Comparison of ENCODE assay signal across 15 cellular contexts in genomic region chr9:77589046-77589795, GRCh38. TPM values are rescaled to one million over a fixed set of nuclear protein-coding genes. Genes with fewer than 3 reads are reported as not detected.
DNase-seq lines count a peak whose midpoint lies in the region; ATAC-seq and TF ChIP-seq lines count a peak whose summit lies in the region.
"Had no signal": no experiment of that assay in that cellular context is flagged by ENCODE, and none has a peak within 500 bp of the region (broad histone marks: within the 10 kb centered on the region; RNA-seq: fewer than 3 reads in every experiment).

No MANE protein-coding gene starts in this region.

- H3K27me3 ChIP-seq in SK-N-SH (ENCODE audit: insufficient read depth): no peaks in the 10 kb centered on the region
- no peaks in the 10 kb centered on the region for H3K27me3 ChIP-seq in iPS-20b (ENCODE audit: insufficient read depth, low read length)
- H3K27me3 ChIP-seq: cardiac muscle cell had no signal

- H3K4me2 ChIP-seq in SK-N-SH: no peak overlapping the region

- H3K27ac ChIP-seq in SK-N-SH (ENCODE audit: low read depth in 2 of 2, low read length in 1 of 2) (peak overlapping the region; percentile 58 to 78; a peak in 3 of 4 replicates), iPS-20b (ENCODE audit: low read length) (peak overlapping the region; percentile 10)
- H3K27ac ChIP-seq: cardiac muscle cell had no signal

- H3K9ac ChIP-seq in SK-N-SH (no peak overlapping the region), iPS-20b (ENCODE audit: low read depth, low read length) (peak overlapping the region; percentile 31; the same call in 1 of the 2 replicates)

- no peaks in the 10 kb centered on the region for H4K20me1 ChIP-seq in SK-N-SH (ENCODE audit: insufficient read depth)

- H3K4me3 ChIP-seq in SK-N-SH (ENCODE audit: low read depth in 2 of 2, low read length in 1 of 2) (no peak overlapping the region), iPS-20b (ENCODE audit: low read length) (no peak overlapping the region)
- H3K4me3 ChIP-seq: cardiac muscle cell had no signal

- no peak overlapping the region for H3K27ac Mint-ChIP-seq in activated naive CD8-positive, alpha-beta T cell treated with anti-CD3 and anti-CD28 coated beads, Interleukin-2, amount 50 U/mL, for 24 hours
- H3K27ac Mint-ChIP-seq: activated CD4-positive, alpha-beta T cell treated with anti-CD3 and anti-CD28 coated beads, Interleukin-2, amount 10 ng/mL, durations not matched to agents 24 days and 14 days; stimulated activated naive CD8-positive, alpha-beta T cell treated with anti-CD3 and anti-CD28 coated beads, Interleukin-15, amount 100 ng/mL, for 72 hours had no signal

- H2AFZ ChIP-seq in SK-N-SH (ENCODE audit: low read depth): no peak overlapping the region

- H3K4me1 ChIP-seq in SK-N-SH (ENCODE audit: control insufficient read depth in 1 of 2, insufficient read depth in 2 of 2, low read depth in 1 of 2, low read length in 1 of 2): peaks cover 0 to 15% of the 10 kb centered on the region in 2 experiments; a peak in 3 of 4 replicates
- H3K4me1 ChIP-seq in iPS-20b (ENCODE audit: insufficient read depth, low read length): peaks cover 49% of the 10 kb centered on the region

- H3K4me1 Mint-ChIP-seq in activated naive CD8-positive, alpha-beta T cell treated with anti-CD3 and anti-CD28 coated beads, Interleukin-2, amount 50 U/mL, for 24 hours: peaks cover 2% of the 10 kb centered on the region

- TF ChIP-seq CTCF in SK-N-SH (IDR thresholded peaks at IDR 0.05): no peak

- DNase-seq in SK-N-SH: no peak
- peak; percentile 85 for DNase-seq in NCI-H748 treated with DMSO at 0.1 percent for 48 hours (lab: John Stamatoyannopoulos, UW)
- DNase-seq in ureter (ENCODE audit: low spot score): peak; percentile 61
- no peak for DNase-seq in activated naive CD8-positive, alpha-beta T cell treated with anti-CD3 and anti-CD28 coated beads, Interleukin-2, amount 50 U/mL, for 24 hours
- DNase-seq: activated CD4-positive, alpha-beta T cell treated with anti-CD3 and anti-CD28 coated beads, Interleukin-2, amount 10 ng/mL, durations not matched to agents 24 days and 14 days; activated gamma-delta T cell; DMS 273 treated with DMSO at 0.1 percent for 48 hours; NCI-H446; stimulated activated CD4-positive, alpha-beta T cell treated with anti-CD3 and anti-CD28 coated beads, Interleukin-2, amount 100 ng/mL, for 48 hours; stimulated activated naive CD8-positive, alpha-beta T cell treated with anti-CD3 and anti-CD28 coated beads, Interleukin-15, amount 100 ng/mL, for 72 hours had no signal

- TF ChIP-seq RAD21 in SK-N-SH (IDR thresholded peaks at IDR 0.05; ENCODE audit: low read length): no peak

- no peaks in the 10 kb centered on the region for H3K27me3 Mint-ChIP-seq in activated naive CD8-positive, alpha-beta T cell treated with anti-CD3 and anti-CD28 coated beads, Interleukin-2, amount 50 U/mL, for 24 hours

- no peaks in the 10 kb centered on the region for H3K36me3 Mint-ChIP-seq in activated naive CD8-positive, alpha-beta T cell treated with anti-CD3 and anti-CD28 coated beads, Interleukin-2, amount 50 U/mL, for 24 hours (ENCODE audit: low read depth)

- POLR2A ChIA-PET in SK-N-SH (lab: Yijun Ruan, JAX): no interaction called here

- no peak for TF ChIP-seq EP300 in SK-N-SH (IDR thresholded peaks at IDR 0.05; ENCODE audit: borderline replicate concordance in 1 of 2, low read depth in 1 of 2, low read length in 1 of 2)

- H3K4me3 Mint-ChIP-seq in activated naive CD8-positive, alpha-beta T cell treated with anti-CD3 and anti-CD28 coated beads, Interleukin-2, amount 50 U/mL, for 24 hours: no peak overlapping the region
- H3K4me3 Mint-ChIP-seq: activated CD4-positive, alpha-beta T cell treated with anti-CD3 and anti-CD28 coated beads, Interleukin-2, amount 10 ng/mL, durations not matched to agents 24 days and 14 days; stimulated activated naive CD8-positive, alpha-beta T cell treated with anti-CD3 and anti-CD28 coated beads, Interleukin-15, amount 100 ng/mL, for 72 hours had no signal

- CTCF ChIA-PET in SK-N-SH (lab: Yijun Ruan, JAX): interaction anchor here (1.2 kb wide), 1 partner anchor 12 kb away, joined by 3 read pairs; no protein-coding TSS in a partner anchor

- no peaks in the 10 kb centered on the region for H3K79me2 ChIP-seq in SK-N-SH (ENCODE audit: insufficient read depth)

- H3K9me3 Mint-ChIP-seq in activated naive CD8-positive, alpha-beta T cell treated with anti-CD3 and anti-CD28 coated beads, Interleukin-2, amount 50 U/mL, for 24 hours: no peaks in the 10 kb centered on the region
- H3K9me3 Mint-ChIP-seq: activated CD4-positive, alpha-beta T cell treated with anti-CD3 and anti-CD28 coated beads, Interleukin-2, amount 10 ng/mL, durations not matched to agents 24 days and 14 days; stimulated activated naive CD8-positive, alpha-beta T cell treated with anti-CD3 and anti-CD28 coated beads, Interleukin-15, amount 100 ng/mL, for 72 hours had no signal

- H3K9me2 ChIP-seq in SK-N-SH: no peaks in the 10 kb centered on the region

- ATAC-seq in SK-N-SH treated with all-trans-retinoic acid at 6 μM for 48 hours (no peak), HG03097 (IDR thresholded peaks at IDR 0.05; ENCODE audit: low FRiP score, unreplicated experiment) (no peak), GM19324 (IDR thresholded peaks at IDR 0.05; ENCODE audit: low FRiP score, unreplicated experiment) (no peak)
- no peak for ATAC-seq in activated naive CD8-positive, alpha-beta T cell treated with anti-CD3 and anti-CD28 coated beads, Interleukin-2, amount 50 U/mL, for 24 hours
- ATAC-seq: stimulated activated naive CD8-positive, alpha-beta T cell treated with anti-CD3 and anti-CD28 coated beads, Interleukin-15, amount 100 ng/mL, for 72 hours had no signal

- no peaks in the 10 kb centered on the region for H3K36me3 ChIP-seq in SK-N-SH (replicated peaks in 1 of 2; ENCODE audit: control insufficient read depth in 1 of 2, insufficient read depth in 2 of 2, low read length in 1 of 2)
- no peaks in the 10 kb centered on the region for H3K36me3 ChIP-seq in iPS-20b (ENCODE audit: insufficient read depth, low read depth, low read length)
- H3K36me3 ChIP-seq: cardiac muscle cell had no signal

- H3K9me3 ChIP-seq in SK-N-SH (no peaks in the 10 kb centered on the region), iPS-20b (ENCODE audit: insufficient read depth, low read depth, low read length) (no peaks in the 10 kb centered on the region)

- peaks cover 6% of the 10 kb centered on the region for H3F3A ChIP-seq in SK-N-SH (replicated peaks; ENCODE audit: insufficient read depth)

- 76% methylated on average over 6 of the region's 6 CpGs for WGBS in SK-N-SH (ENCODE audit: low lambda C conversion rate)

TF ChIP-seq in SK-N-SH, 30 proteins besides CTCF, POLR2A, EP300 and RAD21:
- TF ChIP-seq GABPA (IDR thresholded peaks at IDR 0.05; ENCODE audit: low read depth) (no peak), MEF2A (IDR thresholded peaks at IDR 0.05; ENCODE audit: borderline replicate concordance, low read depth) (no peak), RXRA (IDR thresholded peaks at IDR 0.05; ENCODE audit: borderline replicate concordance, low read depth) (no peak), NFIC (IDR thresholded peaks at IDR 0.05; ENCODE audit: borderline replicate concordance) (no peak), MAX (IDR thresholded peaks at IDR 0.05; ENCODE audit: low read depth) (no peak), SIN3A (IDR thresholded peaks at IDR 0.05; ENCODE audit: borderline replicate concordance, low read depth, low read length) (no peak), IRF3 (IDR thresholded peaks at IDR 0.05; ENCODE audit: low read depth, low read length) (no peak)

TF ChIP-seq in SK-N-SH treated with all-trans-retinoic acid at 6 μM for 48 hours, 23 proteins besides CTCF, POLR2A, EP300 and RAD21 (continues in another document):
- TF ChIP-seq SNAI2 (CRISPR knock-in tag; IDR thresholded peaks at IDR 0.05) (no peak), PPARA (CRISPR knock-in tag; IDR thresholded peaks at IDR 0.05; ENCODE audit: borderline replicate concordance) (no peak), CSDC2 (CRISPR knock-in tag; IDR thresholded peaks at IDR 0.05) (no peak), ISL1 (CRISPR knock-in tag; IDR thresholded peaks at IDR 0.05) (no peak), RARB (CRISPR knock-in tag; IDR thresholded peaks at IDR 0.05) (no peak), ESRRG (CRISPR knock-in tag; IDR thresholded peaks at IDR 0.05) (no peak), TCF4 (CRISPR knock-in tag; IDR thresholded peaks at IDR 0.05; ENCODE audit: borderline replicate concordance) (no peak), GLIS3 (CRISPR knock-in tag; IDR thresholded peaks at IDR 0.05) (no peak), CSRNP3 (CRISPR knock-in tag; IDR thresholded peaks at IDR 0.05) (no peak), ZC3H10 (CRISPR knock-in tag; IDR thresholded peaks at IDR 0.05) (no peak), ZFP3 (CRISPR knock-in tag; IDR thresholded peaks at IDR 0.05) (no peak)
- TF ChIP-seq, protein P1, sequence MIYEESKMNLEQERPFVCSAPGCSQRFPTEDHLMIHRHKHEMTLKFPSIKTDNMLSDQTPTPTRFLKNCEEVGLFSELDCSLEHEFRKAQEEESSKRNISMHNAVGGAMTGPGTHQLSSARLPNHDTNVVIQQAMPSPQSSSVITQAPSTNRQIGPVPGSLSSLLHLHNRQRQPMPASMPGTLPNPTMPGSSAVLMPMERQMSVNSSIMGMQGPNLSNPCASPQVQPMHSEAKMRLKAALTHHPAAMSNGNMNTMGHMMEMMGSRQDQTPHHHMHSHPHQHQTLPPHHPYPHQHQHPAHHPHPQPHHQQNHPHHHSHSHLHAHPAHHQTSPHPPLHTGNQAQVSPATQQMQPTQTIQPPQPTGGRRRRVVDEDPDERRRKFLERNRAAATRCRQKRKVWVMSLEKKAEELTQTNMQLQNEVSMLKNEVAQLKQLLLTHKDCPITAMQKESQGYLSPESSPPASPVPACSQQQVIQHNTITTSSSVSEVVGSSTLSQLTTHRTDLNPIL (CRISPR knock-in tag; IDR thresholded peaks at IDR 0.05; ENCODE audit: low read depth): no peak

RNA-seq across cellular contexts. Expression of gene GNA14, which starts 58.9 kb away (rescaled TPM):
- polyA plus RNA-seq in SK-N-SH (2012; rRNA removed): 0.15 and 0.26 TPM in 2 replicates
- 0.23 and 0.26 TPM in 2 replicates for polyA plus RNA-seq in SK-N-SH (2012; cell fraction: cytosol; rRNA removed)
- 0.33 and 0.52 TPM in 2 replicates for polyA plus RNA-seq in SK-N-SH (2012; cell fraction: nucleus; rRNA removed)
- 12.4 TPM for total RNA-seq in ureter
- total RNA-seq: activated CD4-positive, alpha-beta T cell treated with anti-CD3 and anti-CD28 coated beads, Interleukin-2, amount 10 ng/mL, durations not matched to agents 24 days and 14 days had no signal

Comparison
In these comparisons a context has a peak if more than half of its experiments do, and no peak if none do; other contexts are left out.
1. DNase-seq: peak in NCI-H748 treated with DMSO at 0.1 percent for 48 hours (single experiment) and ureter (single experiment); none in SK-N-SH (single experiment) and activated naive CD8-positive, alpha-beta T cell treated with anti-CD3 and anti-CD28 coated beads, Interleukin-2, amount 50 U/mL, for 24 hours (single experiment).